In the genomic region with DNA sequence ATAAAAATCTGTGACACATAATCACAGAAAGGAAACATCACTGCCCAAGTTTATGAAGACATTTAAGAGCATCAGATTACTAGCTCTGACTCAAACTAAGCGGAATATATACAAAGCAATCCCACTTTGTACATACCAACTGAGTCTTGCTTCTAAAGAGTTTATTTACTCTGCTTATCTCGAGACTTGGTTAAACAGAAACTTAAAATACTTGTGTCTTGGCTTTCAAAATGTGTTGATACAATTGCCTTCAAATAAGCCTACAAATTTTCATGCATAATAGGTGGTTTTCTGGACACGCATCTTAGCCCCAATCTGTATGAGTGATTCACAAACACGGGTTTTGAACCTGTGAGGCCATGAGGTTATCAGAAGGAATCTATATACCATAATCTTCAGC, we compare ENCODE assay signal across 1 cellular context.
A peak's percentile ranks its signal among the peaks of the same experiment; 100 is the strongest.
TF ChIP-seq lines count a peak whose summit lies in the region.

No MANE protein-coding gene starts in this region.

TF ChIP-seq in IMR-90, 13 proteins besides CTCF, POLR2A, EP300 and RAD21:
- peak; percentile 86 for TF ChIP-seq FOS (IDR thresholded peaks at IDR 0.05; ENCODE audit: low read depth, low read length)
- TF ChIP-seq CEBPB (IDR thresholded peaks at IDR 0.05; ENCODE audit: low read depth, low read length) = peak; percentile 71
- TF ChIP-seq SMC3 (IDR thresholded peaks at IDR 0.05; ENCODE audit: low read depth, low read length) = no peak
- TF ChIP-seq RCOR1 (IDR thresholded peaks at IDR 0.05; ENCODE audit: insufficient replicate concordance, low read length) = peak; percentile 84
- TF ChIP-seq BHLHE40 (IDR thresholded peaks at IDR 0.05; ENCODE audit: low read depth, low read length) = peak; percentile 87
